Comparison of ENCODE assay signal across 1 cellular context in the genomic region with DNA sequence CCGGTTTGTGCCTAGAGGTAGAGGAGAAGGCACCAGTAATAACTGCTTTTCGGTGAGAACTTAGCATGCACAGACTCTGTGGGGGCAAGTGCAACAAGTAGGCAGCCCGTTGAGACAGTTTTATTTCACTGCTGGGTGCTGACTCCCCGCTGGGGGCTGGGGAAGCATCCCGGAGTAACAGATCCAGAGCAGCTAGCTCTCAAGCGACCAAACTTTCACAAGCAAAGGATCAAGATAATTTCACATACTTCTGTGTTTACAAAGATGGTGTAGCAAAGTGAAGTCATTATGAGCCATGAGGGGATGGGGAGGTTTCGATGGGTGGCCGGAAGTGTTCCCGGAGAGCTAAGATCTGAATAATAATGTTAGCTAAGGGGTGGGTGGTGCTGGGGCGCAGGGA.
TF ChIP-seq lines count a peak whose summit lies in the region.

No MANE protein-coding gene starts in this region.

TF ChIP-seq in WTC11, 78 proteins besides CTCF, POLR2A, EP300 and RAD21:
- no peak for TF ChIP-seq GTF2I (CRISPR knock-in tag; conservative IDR thresholded peaks at IDR 0.05)
- peak; percentile 66 for TF ChIP-seq ZNF423 (CRISPR knock-in tag; IDR thresholded peaks at IDR 0.05)
TF ChIP-seq in WTC11: peak in this region for 1.
